Comparison of ENCODE assay signal across 8 cellular contexts in the genomic region with DNA sequence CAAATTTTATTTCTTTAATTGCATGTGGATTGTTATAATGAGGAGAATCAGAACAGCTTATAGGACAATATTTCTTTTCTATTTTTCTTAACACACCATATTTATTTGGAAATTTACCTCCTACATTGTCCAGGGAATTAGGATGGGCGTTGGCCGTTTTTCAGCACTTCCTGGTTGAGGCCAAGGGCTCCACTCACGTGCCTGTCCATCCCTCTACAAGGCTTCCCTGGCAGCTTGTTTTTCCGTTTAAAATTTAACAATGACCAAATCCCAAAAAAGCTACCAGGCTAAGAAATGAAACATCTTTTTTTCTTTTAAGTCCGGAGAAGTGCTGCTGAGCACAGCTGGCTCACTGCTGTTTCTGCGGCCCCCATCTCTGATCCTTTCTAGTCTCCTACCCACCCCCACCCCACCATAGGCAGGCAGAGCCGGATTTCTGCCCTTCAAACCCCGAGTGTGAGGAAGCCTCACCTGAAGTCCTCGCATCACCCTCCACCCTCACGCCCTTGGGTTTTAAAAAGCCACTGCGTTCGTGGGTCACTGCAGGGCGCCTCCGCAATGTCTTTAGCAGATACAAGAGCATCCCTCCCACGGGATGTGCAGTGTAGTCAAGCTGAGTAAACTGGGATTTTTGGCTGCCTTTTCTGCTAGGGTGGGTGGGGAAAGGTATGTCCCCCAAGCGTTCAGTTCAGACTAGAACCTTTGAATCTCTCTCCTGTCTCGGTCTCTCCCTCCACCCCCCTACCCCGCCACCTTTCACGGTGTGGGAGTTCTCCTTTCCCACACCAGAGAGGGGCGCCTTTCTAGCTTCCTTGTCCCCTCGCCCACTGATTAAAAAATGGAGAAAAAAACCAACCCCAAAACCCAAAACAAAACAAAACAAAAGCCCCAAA. TPM values are rescaled to one million over a fixed set of nuclear protein-coding genes. Genes with fewer than 3 reads are reported as not detected.
DNase-seq lines count a peak whose midpoint lies in the region; ATAC-seq, FAIRE-seq and TF ChIP-seq lines count a peak whose summit lies in the region.

No MANE protein-coding gene starts in this region.

- TF ChIP-seq CTCF in AG09309 (IDR thresholded peaks at IDR 0.05; ENCODE audit: control insufficient read depth, insufficient read depth, low read depth, low read length, missing control alignments): no peak
- no peak for TF ChIP-seq CTCF in GM13977 (IDR thresholded peaks at IDR 0.05; ENCODE audit: extremely low read depth, insufficient read depth, missing control alignments)
- TF ChIP-seq CTCF in K562 (IDR thresholded peaks at IDR 0.05 in 2 of 3, conservative IDR thresholded peaks at IDR 0.05 in 1 of 3; ENCODE audit: insufficient read depth in 2 of 3, low read depth in 1 of 3, low read length in 3 of 3): no peak

- H3K4me1 ChIP-seq in K562 (replicated peaks in 1 of 2; ENCODE audit: control insufficient read depth in 2 of 2, insufficient read depth in 2 of 2, low read length in 2 of 2): peaks cover 2 to 15% of the 10 kb centered on the region in 2 experiments; a peak in 2 of 5 replicates
- H3K4me1 ChIP-seq in iPS-20b (ENCODE audit: insufficient read depth, low read length): peaks cover 16% of the 10 kb centered on the region
- peaks cover 2 to 14% of the 10 kb centered on the region in 2 donors for H3K4me1 ChIP-seq in small intestine (ENCODE audit: control insufficient read depth in 2 of 2, insufficient read depth in 1 of 2, low read depth in 1 of 2, low read length in 1 of 2)

- CTCF ChIA-PET in K562 (lab: Yijun Ruan, JAX; ENCODE audit: low intra/inter-chr PET ratio): no interaction called here

- H3K27me3 ChIP-seq in K562 (ENCODE audit: control insufficient read depth in 2 of 2, insufficient read depth in 2 of 2, low read length in 2 of 2) (no peaks in the 10 kb centered on the region), iPS-20b (ENCODE audit: insufficient read depth, low read length) (peaks cover 26% of the 10 kb centered on the region), small intestine (ENCODE audit: control insufficient read depth in 2 of 2, insufficient read depth in 2 of 2, low read length in 2 of 2) (no peaks in the 10 kb centered on the region)

- H2AFZ ChIP-seq in K562 (ENCODE audit: low read depth, low read length): peak overlapping the region; percentile 71; the same call in 1 of the 2 replicates

- H3K27ac ChIP-seq in K562 (ENCODE audit: extremely low read depth, low read depth, low read length): peak overlapping the region; percentile 78
- no peak overlapping the region for H3K27ac ChIP-seq in iPS-20b (ENCODE audit: low read length)
- peak overlapping the region in 1 of 2 donors; percentile 94 for H3K27ac ChIP-seq in small intestine (ENCODE audit: low read depth in 1 of 2, low read length in 1 of 2)

- WGBS in K562 (ENCODE audit: insufficient coverage, low coverage, missing lambda C conversion rate): 1% methylated on average over 17 of the region's 21 CpGs
- 1 to 2% (median 2%) methylated on average over 21 of the region's 21 CpGs for WGBS in small intestine, 3 donors

- no peak for TF ChIP-seq POLR2A in K562 (conservative IDR thresholded peaks at IDR 0.05)

- no peak for TF ChIP-seq EP300 in K562 (IDR thresholded peaks at IDR 0.05; ENCODE audit: low read length)

- H4K20me1 ChIP-seq in K562 (replicated peaks; ENCODE audit: control insufficient read depth, insufficient read depth, low read length): no peaks in the 10 kb centered on the region

- no peaks in the 10 kb centered on the region for H3K36me3 ChIP-seq in K562 (ENCODE audit: control insufficient read depth, insufficient read depth, low read length)
- no peaks in the 10 kb centered on the region for H3K36me3 ChIP-seq in iPS-20b (ENCODE audit: insufficient read depth, low read depth, low read length)
- no peaks in the 10 kb centered on the region for H3K36me3 ChIP-seq in small intestine (ENCODE audit: control insufficient read depth in 2 of 2, insufficient read depth in 2 of 2, low read length in 2 of 2)

- no TSS peak for BruUV-seq in K562 (replicated peaks; lab: Mats Ljungman, UMichigan)

- peak overlapping the region; percentile 65 to 92 for H3K9ac ChIP-seq in K562 (ENCODE audit: insufficient read depth in 1 of 2, low read depth in 2 of 2, low read length in 2 of 2)
- peak overlapping the region; percentile 90 for H3K9ac ChIP-seq in iPS-20b (ENCODE audit: low read depth, low read length)

- no peaks in the 10 kb centered on the region for H3K9me3 ChIP-seq in K562 (replicated peaks; ENCODE audit: control insufficient read depth, insufficient read depth, low read depth, low read length)
- no peaks in the 10 kb centered on the region for H3K9me3 ChIP-seq in iPS-20b (ENCODE audit: insufficient read depth, low read depth, low read length)
- H3K9me3 ChIP-seq in small intestine (ENCODE audit: control insufficient read depth, low read depth): no peaks in the 10 kb centered on the region

- H3K79me2 ChIP-seq in K562 (ENCODE audit: control insufficient read depth, insufficient read depth, low read length): peaks cover 5% of the 10 kb centered on the region; the same call in 1 of the 3 replicates

- ATAC-seq in K562 (peak; percentile 37), HG03469 (IDR thresholded peaks at IDR 0.05; ENCODE audit: unreplicated experiment) (no peak)

- H3K4me2 ChIP-seq in K562 (ENCODE audit: insufficient read depth, low read length): peak overlapping the region; percentile 74

- in situ Hi-C loops in GM13977 (cut with MboI; ENCODE audit: low pct_unique_long_range_greater_than_20kb, low sequenced_read_pairs, unreplicated experiment): no loop called here
- in situ Hi-C loops in K562 (cut with MboI): no loop called here

- POLR2A ChIA-PET in K562 (lab: Yijun Ruan, JAX): interaction anchor here (0.7 kb wide), 1 partner anchor 703 kb away, joined by 3 read pairs; no protein-coding TSS in a partner anchor

- DNase-seq in AG09309 (ENCODE audit: low read depth): no peak
- peak; percentile 53 for DNase-seq in GM13977 (ENCODE audit: low spot score)
- peak; percentile 19 for DNase-seq in LoVo (ENCODE audit: low spot score)
- peak; percentile 19 to 29 (median 24) for DNase-seq in K562 (ENCODE audit: extremely low read depth in 1 of 4, low spot score in 3 of 4)
- DNase-seq in small intestine: peak; percentile 44
- DNase-seq in COR-L47 (lab: John Stamatoyannopoulos, UW): no peak

- intact Hi-C loops in K562 (cut with micrococcal nuclease): no loop called here

- H3K9me1 ChIP-seq in K562 (ENCODE audit: control insufficient read depth, insufficient read depth, low read length): no peaks in the 10 kb centered on the region

- H3K4me3 ChIP-seq in AG09309 (ENCODE audit: control insufficient read depth, low read depth, low read length) (peak overlapping the region; percentile 77), K562 (peak overlapping the region; percentile 47), iPS-20b (ENCODE audit: low read length) (peak overlapping the region; percentile 78), small intestine (ENCODE audit: low read depth in 1 of 2, low read length in 2 of 2) (peak overlapping the region; percentile 77 to 82)

- TF ChIP-seq RAD21 in K562 (CRISPR knock-in tag; conservative IDR thresholded peaks at IDR 0.05 in 1 of 2, IDR thresholded peaks at IDR 0.05 in 1 of 2): no peak

- FAIRE-seq in K562 (lab: Jason Lieb, UNC): no peak
- FAIRE-seq in small intestine (lab: Jason Lieb, UNC): no peak

TF ChIP-seq in K562, 482 proteins besides CTCF, POLR2A, EP300 and RAD21:
- TF ChIP-seq ELF1 (tag; IDR thresholded peaks at IDR 0.05) (peak; percentile 63), BHLHE40 (IDR thresholded peaks at IDR 0.05; ENCODE audit: low read length) (peak; percentile 76), HEY1 (CRISPR knock-in tag; IDR thresholded peaks at IDR 0.05; ENCODE audit: borderline replicate concordance) (no peak), ZNF589 (CRISPR knock-in tag; IDR thresholded peaks at IDR 0.05; ENCODE audit: low read depth) (no peak), L3MBTL2 (IDR thresholded peaks at IDR 0.05) (peak; percentile 38; the same call in 1 of the 2 replicates), POLR2H (tag; IDR thresholded peaks at IDR 0.05; ENCODE audit: low read depth) (0 out of 2 replicates have a peak, but pooled peaks have one; percentile 33), ZNF717 (CRISPR knock-in tag; IDR thresholded peaks at IDR 0.05) (no peak), ARID1B (IDR thresholded peaks at IDR 0.05) (0 out of 2 replicates have a peak, but pooled peaks have one; percentile 14), ZNF224 (CRISPR knock-in tag; IDR thresholded peaks at IDR 0.05) (no peak), DPF2 (IDR thresholded peaks at IDR 0.05) (0 out of 2 replicates have a peak, but pooled peaks have one; percentile 39)
- TF ChIP-seq, protein P1, sequence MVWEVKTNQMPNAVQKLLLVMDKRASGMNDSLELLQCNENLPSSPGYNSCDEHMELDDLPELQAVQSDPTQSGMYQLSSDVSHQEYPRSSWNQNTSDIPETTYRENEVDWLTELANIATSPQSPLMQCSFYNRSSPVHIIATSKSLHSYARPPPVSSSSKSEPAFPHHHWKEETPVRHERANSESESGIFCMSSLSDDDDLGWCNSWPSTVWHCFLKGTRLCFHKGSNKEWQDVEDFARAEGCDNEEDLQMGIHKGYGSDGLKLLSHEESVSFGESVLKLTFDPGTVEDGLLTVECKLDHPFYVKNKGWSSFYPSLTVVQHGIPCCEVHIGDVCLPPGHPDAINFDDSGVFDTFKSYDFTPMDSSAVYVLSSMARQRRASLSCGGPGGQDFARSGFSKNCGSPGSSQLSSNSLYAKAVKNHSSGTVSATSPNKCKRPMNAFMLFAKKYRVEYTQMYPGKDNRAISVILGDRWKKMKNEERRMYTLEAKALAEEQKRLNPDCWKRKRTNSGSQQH (CRISPR knock-in tag; IDR thresholded peaks at IDR 0.05): no peak

RNA-seq across cellular contexts. Expression of a gene that starts 0.8 kb away (rescaled TPM):
- 8.6 and 9.1 TPM in 2 replicates for total RNA-seq in K562 (2011; cell fraction: chromatin; rRNA removed; ENCODE audit: low replicate concordance)
- total RNA-seq in K562 (2011; cell fraction: nucleolus; rRNA removed): 3.0 and 6.3 TPM in 2 replicates
- 10.5 and 18.5 TPM in 2 replicates for total RNA-seq in K562 (2011; cell fraction: nucleoplasm; rRNA removed)
- 5.2 and 8.4 TPM in 2 replicates for total RNA-seq in K562 (2014; rRNA removed)
- total RNA-seq in K562 (2014; rRNA removed; fragmentation: Illumina TruSeq; extraction: Trizol): 7.3 and 8.8 TPM in 2 replicates
- 7.8 and 9.5 TPM in 2 replicates for total RNA-seq in K562 (2015; rRNA removed; fragmentation: Illumina TruSeq; extraction: Trizol)
- total RNA-seq in K562 (2021): 8.5 and 12.7 TPM in 2 replicates
- 8.2 and 12.6 TPM in 2 replicates for polyA plus RNA-seq in K562 (2011; rRNA removed)
- polyA plus RNA-seq in K562 (2011; cell fraction: cytosol; rRNA removed): 4.8 and 12.9 TPM in 2 replicates
- 6.1 and 15.3 TPM in 2 replicates for polyA plus RNA-seq in K562 (2011; cell fraction: nucleus; rRNA removed)
- 7.4 and 10.5 TPM in 2 replicates for polyA plus RNA-seq in K562 (2012)
- polyA plus RNA-seq in K562 (2014; fragmentation: Illumina TruSeq; extraction: Trizol): 7.9 and 13.4 TPM in 2 replicates
- 1 to 10 TPM; 9.4 to 9.7 TPM for polyA plus RNA-seq in K562 (2014; fragmentation: Nextera tagmentation; extraction: Ambion mirVana)
- polyA plus RNA-seq in K562 (2014; rRNA removed): 5.0 and 6.6 TPM in 2 replicates
- polyA minus RNA-seq in K562 (2011; rRNA and poly(A)+ RNA removed): 8.3 and 17.1 TPM in 2 replicates
- 7.7 and 11.6 TPM in 2 replicates for polyA minus RNA-seq in K562 (2011; cell fraction: cytosol; rRNA and poly(A)+ RNA removed)
- polyA minus RNA-seq in K562 (2011; cell fraction: nucleus; rRNA and poly(A)+ RNA removed): 9.2 and 23.2 TPM in 2 replicates
- polyA plus RNA-seq in small intestine: 10 to 100 TPM in 2 of 3 donors, 1 to 10 TPM in 1; 9.7 to 25.8 (median 17.0) TPM

Comparison
In these comparisons a context has a peak if more than half of its experiments do, and no peak if none do; other contexts are left out.
1. DNase-seq: peak in GM13977 (single experiment), LoVo (single experiment), K562 (4 of 4) and small intestine (single experiment); none in AG09309 (single experiment) and COR-L47 (single experiment).
2. Peak in every context shown above with its lines, with median percentiles within 50 percentile points of each other: H3K4me3 ChIP-seq.